ENCODE assay signal across 10 cellular contexts in the genomic region with DNA sequence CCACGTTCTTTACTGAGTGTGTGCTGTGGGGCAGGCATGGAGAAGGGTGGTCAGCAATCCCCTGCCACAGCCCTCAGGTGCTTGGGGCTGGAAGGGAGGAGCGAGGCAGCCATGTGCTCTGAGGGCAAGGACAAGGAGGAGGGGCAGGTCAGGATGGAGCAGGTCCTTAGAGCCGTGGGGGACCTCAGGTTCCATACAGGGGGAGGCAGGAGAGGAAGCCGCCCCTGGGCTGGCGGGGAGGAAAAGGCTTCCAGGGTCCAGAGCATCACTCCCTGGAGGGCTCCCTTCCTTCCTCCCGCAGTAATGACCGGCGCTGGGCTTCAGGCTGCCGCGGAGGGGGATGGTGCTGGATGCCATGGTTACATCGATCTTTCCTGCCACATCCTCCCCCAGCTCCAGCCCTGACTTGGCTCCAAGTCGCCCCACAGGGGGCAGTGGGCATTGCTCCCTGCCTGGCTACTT. TPM values are rescaled to one million over a fixed set of nuclear protein-coding genes. Genes with fewer than 3 reads are reported as not detected.
DNase-seq lines count a peak whose midpoint lies in the region; ATAC-seq and TF ChIP-seq lines count a peak whose summit lies in the region.
"Had no signal": no experiment of that assay in that cellular context is flagged by ENCODE, and none has a peak within 500 bp of the region (broad histone marks: within the 10 kb centered on the region; RNA-seq: fewer than 3 reads in every experiment).

No MANE protein-coding gene starts in this region.

- H3K27ac Mint-ChIP-seq in endothelial cell (ENCODE audit: unreplicated experiment) (no peak overlapping the region), nephron (peak overlapping the region in 2 of 3 experiments; percentile 37 to 55)

- H3K9me3 ChIP-seq in BLaER1 treated with 17β-estradiol and CSF1 and Interleukin-3, amounts not matched to agents 10 nM and 100 nM (replicated peaks in 1 of 11) = no peaks in the 10 kb centered on the region

- H3K4me3 Mint-ChIP-seq in endothelial cell (ENCODE audit: unreplicated experiment) = no peak overlapping the region
- H3K4me3 Mint-ChIP-seq in nephron = peak overlapping the region; percentile 68 to 73 (median 70)

- H3K36me3 Mint-ChIP-seq in endothelial cell (ENCODE audit: low read depth, unreplicated experiment) = peaks cover 12% of the 10 kb centered on the region
- no peaks in the 10 kb centered on the region for H3K36me3 Mint-ChIP-seq in nephron (ENCODE audit: low read depth)

- TF ChIP-seq POLR2A in NB4 (IDR thresholded peaks at IDR 0.05; ENCODE audit: extremely low read depth, insufficient read length) = no peak

- H3K4me1 ChIP-seq in BLaER1 treated with 17β-estradiol and CSF1 and Interleukin-3, amounts not matched to agents 10 nM and 100 nM = peaks cover 11 to 21% (median 18%) of the 10 kb centered on the region in 10 experiments; a peak in 18 of 20 replicates

- peak; percentile 65 for DNase-seq in NB4 (ENCODE audit: low read depth)
- peak; percentile 59 for DNase-seq in endothelial cell (ENCODE audit: low spot score)
- DNase-seq: NCI-H524 treated with DMSO at 0.1 percent for 48 hours; stimulated activated CD4-positive, alpha-beta T cell treated with anti-CD3 and anti-CD28 coated beads, Interleukin-4, amount 100 ng/mL, for 4 hours had no signal

- peaks cover 0 to 17% (median 0%) of the 10 kb centered on the region in 11 experiments; a peak in 5 of 22 replicates for H4K20me1 ChIP-seq in BLaER1 treated with 17β-estradiol and CSF1 and Interleukin-3, amounts not matched to agents 10 nM and 100 nM

- H3K27me3 ChIP-seq in BLaER1 treated with 17β-estradiol and CSF1 and Interleukin-3, amounts not matched to agents 10 nM and 100 nM = peaks cover 51 to 89% (median 76%) of the 10 kb centered on the region in 11 experiments

- H3K36me3 ChIP-seq in BLaER1 treated with 17β-estradiol and CSF1 and Interleukin-3, amounts not matched to agents 10 nM and 100 nM = no peaks in the 10 kb centered on the region

- peak overlapping the region in 8 of 11 experiments; percentile 41 to 66 (median 50); a peak in 9 of 22 replicates for H3K9ac ChIP-seq in BLaER1 treated with 17β-estradiol and CSF1 and Interleukin-3, amounts not matched to agents 10 nM and 100 nM

- ATAC-seq in HG03439 (IDR thresholded peaks at IDR 0.05; ENCODE audit: unreplicated experiment) = no peak
- ATAC-seq in GM21529 (IDR thresholded peaks at IDR 0.05; ENCODE audit: unreplicated experiment) = no peak
- no peak for ATAC-seq in HG03571 (IDR thresholded peaks at IDR 0.05; ENCODE audit: unreplicated experiment)
- no peak for ATAC-seq in HG03108 (IDR thresholded peaks at IDR 0.05; ENCODE audit: unreplicated experiment)

- H3K27me3 Mint-ChIP-seq in endothelial cell (ENCODE audit: unreplicated experiment) = peaks cover 14% of the 10 kb centered on the region
- peaks cover 26% of the 10 kb centered on the region for H3K27me3 Mint-ChIP-seq in nephron (ENCODE audit: low read depth)

- peak overlapping the region; percentile 43 to 68 (median 51); a peak in 14 of 20 replicates for H3K4me3 ChIP-seq in BLaER1 treated with 17β-estradiol and CSF1 and Interleukin-3, amounts not matched to agents 10 nM and 100 nM
- peak overlapping the region; percentile 49 for H3K4me3 ChIP-seq in NB4 (ENCODE audit: low read depth, low read length)

- H3K4me2 ChIP-seq in BLaER1 treated with 17β-estradiol and CSF1 and Interleukin-3, amounts not matched to agents 10 nM and 100 nM = peak overlapping the region; percentile 68 to 83 (median 79)

- H3K9me3 Mint-ChIP-seq in endothelial cell (ENCODE audit: unreplicated experiment) = no peaks in the 10 kb centered on the region
- no peaks in the 10 kb centered on the region for H3K9me3 Mint-ChIP-seq in nephron

- peaks cover 18% of the 10 kb centered on the region for H3K4me1 Mint-ChIP-seq in endothelial cell (ENCODE audit: unreplicated experiment)
- H3K4me1 Mint-ChIP-seq in nephron = peaks cover 22% of the 10 kb centered on the region

- TF ChIP-seq CTCF in NB4 (IDR thresholded peaks at IDR 0.05; ENCODE audit: low read depth, low read length) (no peak), endothelial cell (IDR thresholded peaks at IDR 0.05; ENCODE audit: unreplicated experiment) (no peak), nephron (IDR thresholded peaks at IDR 0.05; ENCODE audit: unreplicated experiment in 3 of 3) (no peak)

- peak overlapping the region in 2 of 11 experiments; percentile 35 to 56; a peak in 4 of 22 replicates for H3K27ac ChIP-seq in BLaER1 treated with 17β-estradiol and CSF1 and Interleukin-3, amounts not matched to agents 10 nM and 100 nM

RNA-seq across cellular contexts. Expression of a gene that starts 6.6 kb away (rescaled TPM):
- total RNA-seq in endothelial cell (ENCODE audit: unreplicated experiment) = 4.6 TPM
